27 cellular contexts compared by ENCODE assay signal in the genomic region with DNA sequence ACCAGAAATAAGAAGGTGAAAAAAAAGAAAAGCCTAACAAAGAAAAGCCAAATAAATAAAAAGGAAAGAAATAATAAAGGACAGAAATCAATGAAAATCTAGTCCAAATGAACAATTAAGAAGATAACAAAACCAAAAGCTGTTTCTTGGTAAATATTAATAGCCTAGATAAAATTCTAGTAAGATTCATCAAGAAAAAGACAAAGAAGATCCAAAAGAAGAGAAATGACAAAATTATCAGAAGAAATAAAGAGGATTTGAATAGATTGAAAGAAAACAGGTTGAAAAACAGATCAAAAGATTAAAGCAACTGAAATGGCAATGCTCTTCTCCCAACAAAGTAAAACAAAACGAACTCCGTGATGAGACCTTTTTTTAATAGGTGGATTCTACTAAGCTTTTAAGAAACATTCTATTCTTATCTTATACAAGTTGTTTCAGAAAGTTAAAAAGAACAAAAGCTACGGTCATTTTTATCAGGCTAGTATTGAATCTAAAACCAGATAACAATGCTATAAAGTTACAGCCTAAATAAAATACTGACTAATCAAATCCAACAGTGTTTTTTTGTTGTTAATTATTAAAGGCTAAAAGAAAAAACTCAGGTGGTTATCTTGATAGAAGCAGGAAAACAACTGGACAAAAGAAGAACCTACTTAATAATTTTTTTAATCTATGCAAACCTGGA. TPM values are rescaled to one million over a fixed set of nuclear protein-coding genes. Genes with fewer than 3 reads are reported as not detected.
DNase-seq lines count a peak whose midpoint lies in the region; ATAC-seq, FAIRE-seq and TF ChIP-seq lines count a peak whose summit lies in the region.
"Had no signal": no experiment of that assay in that cellular context is flagged by ENCODE, and none has a peak within 500 bp of the region (broad histone marks: within the 10 kb centered on the region; RNA-seq: fewer than 3 reads in every experiment).

No MANE protein-coding gene starts in this region.

- H3K4me3 ChIP-seq in A549 (no peak overlapping the region), HCT116 (replicated peaks in 1 of 2; ENCODE audit: low read depth in 1 of 2, low read length in 2 of 2) (no peak overlapping the region), dorsolateral prefrontal cortex (no peak overlapping the region), sigmoid colon (no peak overlapping the region)
- H3K4me3 ChIP-seq: SJCRH30, skin epidermis had no signal

- POLR2A ChIA-PET in A549 (lab: Yijun Ruan, JAX), result no interaction called here
- POLR2A ChIA-PET in HCT116 (lab: Charles Lee), result interaction anchor here (2.5 kb wide), 1 partner anchor 53 kb away, joined by 8 read pairs; no protein-coding TSS in a partner anchor

- BruUV-seq in HCT116 (replicated peaks; lab: Mats Ljungman, UMichigan), result no TSS peak

- intact Hi-C loops in HCT116 (cut with micrococcal nuclease), result no loop called here
- intact Hi-C loops in dorsolateral prefrontal cortex (cut with DNase I), result no loop called here
- intact Hi-C loops in sigmoid colon (cut with DNase I), result no loop called here

- H3K4me2 ChIP-seq in A549, result peak overlapping the region; percentile 63
- H3K4me2 ChIP-seq in HCT116 (ENCODE audit: low read length), result no peak overlapping the region

- H3K36me3 ChIP-seq in HCT116 (ENCODE audit: control insufficient read depth in 1 of 2, insufficient read depth in 2 of 2, low read length in 2 of 2), result no peaks in the 10 kb centered on the region
- H3K36me3 ChIP-seq in sigmoid colon, result no peaks in the 10 kb centered on the region

- H3K9me2 ChIP-seq in HCT116 (ENCODE audit: insufficient read depth), result no peaks in the 10 kb centered on the region

- WGBS in A549 (ENCODE audit: missing lambda C conversion rate), result 73% methylated on average over 3 of the region's 3 CpGs
- 56 to 73% methylated on average over 3 of the region's 3 CpGs for WGBS in sigmoid colon, 2 donors

- TF ChIP-seq RAD21 in A549 (conservative IDR thresholded peaks at IDR 0.05 in 1 of 2, IDR thresholded peaks at IDR 0.05 in 1 of 2) (no peak), HCT116 (IDR thresholded peaks at IDR 0.05; ENCODE audit: low read depth) (no peak)

- no peak overlapping the region for H2AFZ ChIP-seq in HCT116 (ENCODE audit: low read depth, low read length, poor library complexity, severe bottlenecking)

- TF ChIP-seq EP300 in A549 (IDR thresholded peaks at IDR 0.05) (no peak), sigmoid colon (IDR thresholded peaks at IDR 0.05) (no peak)

- CTCF ChIA-PET in A549 (lab: Yijun Ruan, JAX) (no interaction called here), HCT116 (lab: Charles Lee) (no interaction called here)

- no peak for FAIRE-seq in A549 (lab: Jason Lieb, UNC)
- FAIRE-seq: HTR-8/SVneo, urothelium cell line had no signal

- ATAC-seq in A549, result no peak
- no peak for ATAC-seq in HCT116
- ATAC-seq in GM18867 (IDR thresholded peaks at IDR 0.05; ENCODE audit: unreplicated experiment), result no peak
- ATAC-seq: CD8-positive, alpha-beta T cell; T-helper 17 cell; WTC11 had no signal

- H3K4me1 ChIP-seq in A549 (peaks cover 67% of the 10 kb centered on the region), HCT116 (ENCODE audit: control insufficient read depth in 1 of 2, insufficient read depth in 2 of 2, low read length in 2 of 2) (peaks cover 37 to 42% of the 10 kb centered on the region in 2 experiments), sigmoid colon (peaks cover 0 to 67% (median 47%) of the 10 kb centered on the region in 4 donors)

- no peak overlapping the region for H3K9ac ChIP-seq in HCT116 (ENCODE audit: low read length)

- peaks cover 81% of the 10 kb centered on the region for H3K79me2 ChIP-seq in HCT116 (ENCODE audit: insufficient read depth, low read length)

- no peak for TF ChIP-seq CTCF in A549 (IDR thresholded peaks at IDR 0.05)
- TF ChIP-seq CTCF in HCT116 (IDR thresholded peaks at IDR 0.05 in 2 of 3, conservative IDR thresholded peaks at IDR 0.05 in 1 of 3; ENCODE audit: borderline replicate concordance in 1 of 3, insufficient read depth in 1 of 3, low read depth in 2 of 3, low read length in 2 of 3), result no peak
- TF ChIP-seq CTCF in dorsolateral prefrontal cortex (IDR thresholded peaks at IDR 0.05 in 54 of 56, conservative IDR thresholded peaks at IDR 0.05 in 2 of 56; ENCODE audit: low read depth in 1 of 56, partially characterized antibody in 56 of 56), result no peak
- TF ChIP-seq CTCF in sigmoid colon (IDR thresholded peaks at IDR 0.05), result no peak

- H3K27ac ChIP-seq in A549, result no peak overlapping the region
- peak overlapping the region; percentile 78; the same call in 1 of the 2 replicates for H3K27ac ChIP-seq in HCT116 (ENCODE audit: low read depth, low read length)
- peak overlapping the region in 34 of 59 donors; percentile 1 to 70 (median 36) for H3K27ac ChIP-seq in dorsolateral prefrontal cortex
- peak overlapping the region in 3 of 4 donors; percentile 53 to 76 (median 76) for H3K27ac ChIP-seq in sigmoid colon
- H3K27ac ChIP-seq: SJCRH30 had no signal

- RAD21 ChIA-PET in HCT116 (lab: Charles Lee; ENCODE audit: low non-redundant PET in 1 of 2, low total read pairs in 2 of 2, uncharacterized antibody in 2 of 2, unreplicated experiment in 2 of 2), result no interaction called here

- no peaks in the 10 kb centered on the region; the same call in 1 of the 2 replicates for H4K20me1 ChIP-seq in HCT116 (ENCODE audit: insufficient read depth)

- H3K9me3 ChIP-seq in A549 (0 out of 3 replicates have a peak, but pooled peaks cover 9% of the 10 kb centered on the region), HCT116 (ENCODE audit: control insufficient read depth in 1 of 2, insufficient read depth in 1 of 2, low read depth in 1 of 2, low read length in 2 of 2) (no peaks in the 10 kb centered on the region), sigmoid colon (no peaks in the 10 kb centered on the region)
- H3K9me3 ChIP-seq: SJCRH30 had no signal

- H3K27me3 ChIP-seq in HCT116 (ENCODE audit: insufficient read depth, low read length) (no peaks in the 10 kb centered on the region), dorsolateral prefrontal cortex (no peaks in the 10 kb centered on the region), sigmoid colon (no peaks in the 10 kb centered on the region)
- H3K27me3 ChIP-seq: SJCRH30 had no signal

- TF ChIP-seq POLR2A in A549 (IDR thresholded peaks at IDR 0.05; ENCODE audit: low read length), result no peak
- no peak for TF ChIP-seq POLR2A in HCT116 (IDR thresholded peaks at IDR 0.05; ENCODE audit: borderline replicate concordance, extremely low read depth, insufficient read depth, insufficient read length)
- no peak for TF ChIP-seq POLR2A in sigmoid colon (IDR thresholded peaks at IDR 0.05)

- no peak for DNase-seq in A549 (ENCODE audit: low read depth in 1 of 2, low spot score in 1 of 2)
- DNase-seq in HCT116 (ENCODE audit: low read depth, low spot score), result no peak
- no peak for DNase-seq in dorsolateral prefrontal cortex
- DNase-seq in sigmoid colon, result no peak
- DNase-seq in stimulated activated CD4-positive, alpha-beta T cell treated with anti-CD3 and anti-CD28 coated beads, Interleukin-2, amount 100 ng/mL, for 24 hours, result no peak
- no peak for DNase-seq in Kasumi-1 (lab: John Stamatoyannopoulos, UW)
- DNase-seq in kidney tubule cell (ENCODE audit: low spot score), result no peak
- DNase-seq: activated CD4-positive, alpha-beta T cell treated with anti-CD3 and anti-CD28 coated beads, Interleukin-2, amount 50 U/mL, for 48 hours; activated naive CD4-positive, alpha-beta T cell treated with Interleukin-2 at 50 U/mL for 16 hours; activated T-cell treated with anti-CD3 and anti-CD28 coated beads for 4 hours; CD8-positive, alpha-beta T cell; cerebellar nuclear complex; DMS79 treated with DMSO at 0.1 percent for 48 hours; effector memory CD4-positive, alpha-beta T cell; immature natural killer cell; naive B cell; NCI-H1436 treated with DMSO at 0.1 percent for 48 hours; NCI-H2171; NCI-H526 treated with DMSO at 0.1 percent for 48 hours; SJCRH30; stimulated activated CD4-positive, alpha-beta T cell treated with anti-CD3 and anti-CD28 coated beads, Interleukin-4, amount 100 ng/mL, for 24 hours; T-helper 17 cell had no signal

TF ChIP-seq in A549, 52 proteins besides CTCF, POLR2A, EP300 and RAD21 (continues in another document):
- TF ChIP-seq CEBPB (IDR thresholded peaks at IDR 0.05), result no peak
- TF ChIP-seq JUNB (IDR thresholded peaks at IDR 0.05), result no peak
- TF ChIP-seq MAZ (IDR thresholded peaks at IDR 0.05; ENCODE audit: borderline replicate concordance, low read depth, low read length), result no peak
- no peak for TF ChIP-seq KDM5A (IDR thresholded peaks at IDR 0.05)
- TF ChIP-seq RARB (CRISPR knock-in tag; IDR thresholded peaks at IDR 0.05), result no peak
- no peak for TF ChIP-seq JUN (IDR thresholded peaks at IDR 0.05)
- TF ChIP-seq POLR2AphosphoS2 (conservative IDR thresholded peaks at IDR 0.05; ENCODE audit: low read length), result no peak

TF ChIP-seq in HCT116, 20 proteins besides CTCF, POLR2A, EP300 and RAD21 (continues in another document):
- TF ChIP-seq, protein P1, sequence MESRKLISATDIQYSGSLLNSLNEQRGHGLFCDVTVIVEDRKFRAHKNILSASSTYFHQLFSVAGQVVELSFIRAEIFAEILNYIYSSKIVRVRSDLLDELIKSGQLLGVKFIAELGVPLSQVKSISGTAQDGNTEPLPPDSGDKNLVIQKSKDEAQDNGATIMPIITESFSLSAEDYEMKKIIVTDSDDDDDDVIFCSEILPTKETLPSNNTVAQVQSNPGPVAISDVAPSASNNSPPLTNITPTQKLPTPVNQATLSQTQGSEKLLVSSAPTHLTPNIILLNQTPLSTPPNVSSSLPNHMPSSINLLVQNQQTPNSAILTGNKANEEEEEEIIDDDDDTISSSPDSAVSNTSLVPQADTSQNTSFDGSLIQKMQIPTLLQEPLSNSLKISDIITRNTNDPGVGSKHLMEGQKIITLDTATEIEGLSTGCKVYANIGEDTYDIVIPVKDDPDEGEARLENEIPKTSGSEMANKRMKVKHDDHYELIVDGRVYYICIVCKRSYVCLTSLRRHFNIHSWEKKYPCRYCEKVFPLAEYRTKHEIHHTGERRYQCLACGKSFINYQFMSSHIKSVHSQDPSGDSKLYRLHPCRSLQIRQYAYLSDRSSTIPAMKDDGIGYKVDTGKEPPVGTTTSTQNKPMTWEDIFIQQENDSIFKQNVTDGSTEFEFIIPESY (IDR thresholded peaks at IDR 0.05; ENCODE audit: extremely low read depth, insufficient replicate concordance, low read length), result no peak
- TF ChIP-seq SP1 (IDR thresholded peaks at IDR 0.05; ENCODE audit: low read depth) (no peak), SRF (IDR thresholded peaks at IDR 0.05; ENCODE audit: low read depth) (no peak; the same call in 1 of the 2 replicates), JUND (IDR thresholded peaks at IDR 0.05) (no peak)

RNA-seq across cellular contexts. Expression of a gene that starts 50.9 kb away (rescaled TPM):
- polyA plus RNA-seq in A549 (2011; rRNA removed) (124 and 142 TPM in 2 replicates), A549 (2017; fragmentation: RNase III; extraction: RNeasy Plus Mini Kit Qiagen cat#74134 plus additional on column Dnase treatment) (155 to 172 TPM (median 167 TPM) in 3 replicates), sigmoid colon (10 to 100 TPM in 2 of 3 donors, 1 to 10 TPM in 1; 9.6 to 17.1 (median 15.0) TPM)
- 32.6 and 33.0 TPM in 2 replicates for polyA plus RNA-seq in A549 (2012; cell fraction: cytosol; rRNA removed)
- 19.3 and 23.0 TPM in 2 replicates for polyA plus RNA-seq in A549 (2012; cell fraction: nucleus; rRNA removed)
- polyA minus RNA-seq in A549 (2011; rRNA and poly(A)+ RNA removed), result 97.3 and 100 TPM in 2 replicates
- total RNA-seq in HCT116 (2021; ENCODE audit: unreplicated experiment) (100 TPM), dorsolateral prefrontal cortex (100 to 1,000 TPM in 9 of 120 experiments, 10 to 100 TPM in 111; 57.3 to 134 (median 81.4) TPM), sigmoid colon (100 to 1,000 TPM in 3 of 4 donors, 10 to 100 TPM in 1; 92.2 to 197 (median 116) TPM)
- 39.7 and 44.9 TPM in 2 replicates for polyA plus RNA-seq in HCT116 (2012)

Comparison
In these comparisons a context has a peak if more than half of its experiments do, and no peak if none do; other contexts are left out.
1. H3K27ac ChIP-seq: peak in HCT116 (single experiment), dorsolateral prefrontal cortex (34 of 59) and sigmoid colon (3 of 4); none in A549 (0 of 2).